In genomic region chr15:62035256-62035908, GRCh38 we compare ENCODE assay signal across 2 cellular contexts.
A peak's percentile ranks its signal among the peaks of the same experiment; 100 is the strongest.
TF ChIP-seq lines count a peak whose summit lies in the region.

No MANE protein-coding gene starts in this region.

TF ChIP-seq in SK-N-SH, 30 proteins besides CTCF, POLR2A, EP300 and RAD21 (continued from another document):
- TF ChIP-seq YY1 (IDR thresholded peaks at IDR 0.05; ENCODE audit: low read depth) (no peak), TCF12 (IDR thresholded peaks at IDR 0.05) (peak; percentile 85), PBX3 (IDR thresholded peaks at IDR 0.05) (peak; percentile 86), ELF1 (IDR thresholded peaks at IDR 0.05) (peak; percentile 21; the same call in 1 of the 2 replicates), RFX5 (IDR thresholded peaks at IDR 0.05; ENCODE audit: low read length) (no peak), TEAD4 (IDR thresholded peaks at IDR 0.05; ENCODE audit: borderline replicate concordance, insufficient read depth) (peak; percentile 74; the same call in 1 of the 2 replicates), RCOR1 (IDR thresholded peaks at IDR 0.05; ENCODE audit: low read length) (no peak), GATA2 (CRISPR knock-in tag; IDR thresholded peaks at IDR 0.05) (no peak), MAX (IDR thresholded peaks at IDR 0.05; ENCODE audit: low read depth) (peak; percentile 41; the same call in 1 of the 2 replicates), FOSL2 (IDR thresholded peaks at IDR 0.05; ENCODE audit: borderline replicate concordance, low read depth) (peak; percentile 89), MEF2A (IDR thresholded peaks at IDR 0.05; ENCODE audit: borderline replicate concordance, low read depth) (peak; percentile 28; the same call in 1 of the 2 replicates), POLR2AphosphoS5 (IDR thresholded peaks at IDR 0.05; ENCODE audit: low read depth, low read length) (0 out of 2 replicates have a peak, but pooled peaks have one; percentile 32)

TF ChIP-seq in WTC11, 78 proteins besides CTCF, POLR2A, EP300 and RAD21 (continued from another document):
- TF ChIP-seq AFF4 (CRISPR knock-in tag; IDR thresholded peaks at IDR 0.05; ENCODE audit: borderline replicate concordance) = no peak
- TF ChIP-seq FOXP4 (CRISPR knock-in tag; IDR thresholded peaks at IDR 0.05) = no peak
- TF ChIP-seq NR1H2 (CRISPR knock-in tag; IDR thresholded peaks at IDR 0.05) = no peak
- no peak for TF ChIP-seq ATF2 (CRISPR knock-in tag; IDR thresholded peaks at IDR 0.05; ENCODE audit: borderline replicate concordance, low read depth)
